8 cellular contexts compared by ENCODE assay signal in genomic region chr20:49982072-49982345, GRCh38. TPM values are rescaled to one million over a fixed set of nuclear protein-coding genes. Genes with fewer than 3 reads are reported as not detected.
DNase-seq lines count a peak whose midpoint lies in the region; ATAC-seq, FAIRE-seq and TF ChIP-seq lines count a peak whose summit lies in the region.

No MANE protein-coding gene starts in this region.

- H3K4me1 ChIP-seq in keratinocyte (ENCODE audit: control insufficient read depth, extremely low read depth, insufficient read depth, low read length) (peaks cover 12% of the 10 kb centered on the region), testis (peaks cover 25% of the 10 kb centered on the region)

- H3K27ac Mint-ChIP-seq in activated CD4-positive, alpha-beta T cell treated with anti-CD3 and anti-CD28 coated beads, Interleukin-2, amount 10 ng/mL, durations not matched to agents 7 days and 5 days = peak overlapping the region; percentile 60
- H3K27ac Mint-ChIP-seq in activated T-helper 17 cell treated with anti-CD3 and anti-CD28 coated beads, Interleukin-2, amount 50 U/mL, for 72 hours = no peak overlapping the region

- H3K4me3 ChIP-seq in keratinocyte (ENCODE audit: control insufficient read depth in 2 of 3, extremely low read depth in 1 of 3, insufficient read depth in 2 of 3, low read depth in 1 of 3, low read length in 3 of 3) (peak overlapping the region in 2 of 3 experiments; percentile 10 to 49), testis (peak overlapping the region; percentile 61 to 70)

- peak overlapping the region; percentile 22 for H2AFZ ChIP-seq in keratinocyte (ENCODE audit: control insufficient read depth, low read length)

- H3K9me1 ChIP-seq in keratinocyte (ENCODE audit: control insufficient read depth, extremely low read depth, insufficient read depth, low read length) = no peaks in the 10 kb centered on the region

- peak overlapping the region; percentile 56 for H3K4me3 Mint-ChIP-seq in activated CD4-positive, alpha-beta T cell treated with anti-CD3 and anti-CD28 coated beads, Interleukin-2, amount 10 ng/mL, durations not matched to agents 7 days and 5 days
- peak overlapping the region; percentile 48 for H3K4me3 Mint-ChIP-seq in activated T-helper 17 cell treated with anti-CD3 and anti-CD28 coated beads, Interleukin-2, amount 50 U/mL, for 72 hours

- H3K27me3 ChIP-seq in keratinocyte (ENCODE audit: control insufficient read depth, extremely low read depth, insufficient read depth, low read length) = peaks cover 26% of the 10 kb centered on the region
- no peaks in the 10 kb centered on the region for H3K27me3 ChIP-seq in testis

- H3K4me2 ChIP-seq in keratinocyte (ENCODE audit: control insufficient read depth, extremely low read depth, insufficient read depth, low read depth, low read length) = peak overlapping the region; percentile 77

- peaks cover 24% of the 10 kb centered on the region for H3K4me1 Mint-ChIP-seq in activated CD4-positive, alpha-beta T cell treated with anti-CD3 and anti-CD28 coated beads, Interleukin-2, amount 10 ng/mL, durations not matched to agents 7 days and 5 days
- no peaks in the 10 kb centered on the region for H3K4me1 Mint-ChIP-seq in activated T-helper 17 cell treated with anti-CD3 and anti-CD28 coated beads, Interleukin-2, amount 50 U/mL, for 72 hours

- DNase-seq in activated CD4-positive, alpha-beta T cell treated with anti-CD3 and anti-CD28 coated beads, Interleukin-2, amount 10 ng/mL, durations not matched to agents 7 days and 5 days = no peak
- no peak for DNase-seq in activated CD4-positive, alpha-beta T cell treated with anti-CD3 and anti-CD28 coated beads for 4 hours
- DNase-seq in keratinocyte (ENCODE audit: low read depth, low spot score) (no peak), testis (no peak), posterior vena cava (ENCODE audit: low spot score) (no peak)

- no peak for TF ChIP-seq POLR2A in testis (IDR thresholded peaks at IDR 0.05)

- H3K27ac ChIP-seq in keratinocyte (ENCODE audit: control insufficient read depth, insufficient read depth, low read length) (no peak overlapping the region), testis (peak overlapping the region in 1 of 2 donors; percentile 35)

- H3K27me3 Mint-ChIP-seq in activated CD4-positive, alpha-beta T cell treated with anti-CD3 and anti-CD28 coated beads, Interleukin-2, amount 10 ng/mL, durations not matched to agents 7 days and 5 days = peaks cover 21% of the 10 kb centered on the region
- peaks cover 4% of the 10 kb centered on the region for H3K27me3 Mint-ChIP-seq in activated T-helper 17 cell treated with anti-CD3 and anti-CD28 coated beads, Interleukin-2, amount 50 U/mL, for 72 hours

- dilution Hi-C loops in keratinocyte (cut with MboI; ENCODE audit: extremely low pct_ligation_motif_present, low sequenced_read_pairs) = no loop called here

- H3K36me3 ChIP-seq in keratinocyte (ENCODE audit: control insufficient read depth in 2 of 2, extremely low read depth in 1 of 2, insufficient read depth in 2 of 2, low read length in 2 of 2) (no peaks in the 10 kb centered on the region), testis (ENCODE audit: low read depth, missing control alignments) (no peaks in the 10 kb centered on the region)

- WGBS in testis, 2 donors = 16 to 33% methylated on average over 11 to 12 of the region's 12 CpGs

- no peak for ATAC-seq in activated T-helper 17 cell treated with anti-CD3 and anti-CD28 coated beads, Interleukin-2, amount 50 U/mL, for 72 hours (replicated peaks)
- no peak for ATAC-seq in GM18909 (IDR thresholded peaks at IDR 0.05; ENCODE audit: poor library complexity, unreplicated experiment)
- ATAC-seq in HG02885 (IDR thresholded peaks at IDR 0.05; ENCODE audit: poor library complexity, unreplicated experiment) = no peak

- FAIRE-seq in keratinocyte (lab: Jason Lieb, UNC) = no peak

- POLR2A ChIA-PET in activated CD4-positive, alpha-beta T cell treated with anti-CD3 and anti-CD28 coated beads, Interleukin-2, amount 10 ng/mL, durations not matched to agents 7 days and 5 days (lab: Charles Lee) = interaction anchor here (0.6 to 1.2 kb wide), 2 partner anchors 17 to 90 kb away, joined by 3 to 4 read pairs; no protein-coding TSS in a partner anchor

- CTCF ChIA-PET in activated CD4-positive, alpha-beta T cell treated with anti-CD3 and anti-CD28 coated beads, Interleukin-2, amount 10 ng/mL, durations not matched to agents 7 days and 5 days (lab: Charles Lee) = interaction anchor here (0.7 to 12.1 kb wide), 3 partner anchors 12 to 190 kb away, joined by 3 to 148 read pairs (median 4); no protein-coding TSS in a partner anchor

- H3K36me3 Mint-ChIP-seq in activated CD4-positive, alpha-beta T cell treated with anti-CD3 and anti-CD28 coated beads, Interleukin-2, amount 10 ng/mL, durations not matched to agents 7 days and 5 days (ENCODE audit: low read depth) = no peaks in the 10 kb centered on the region
- no peaks in the 10 kb centered on the region for H3K36me3 Mint-ChIP-seq in activated T-helper 17 cell treated with anti-CD3 and anti-CD28 coated beads, Interleukin-2, amount 50 U/mL, for 72 hours (ENCODE audit: low read depth)

- H3K9me3 ChIP-seq in keratinocyte (ENCODE audit: control insufficient read depth, low read depth, low read length) (no peaks in the 10 kb centered on the region), testis (no peaks in the 10 kb centered on the region)

- H3K79me2 ChIP-seq in keratinocyte (ENCODE audit: control insufficient read depth, insufficient read depth, low read length) = no peaks in the 10 kb centered on the region

- no peak overlapping the region for H3K9ac ChIP-seq in keratinocyte (ENCODE audit: control insufficient read depth, extremely low read depth, insufficient read depth, low read length)

- H3K9me3 Mint-ChIP-seq in activated CD4-positive, alpha-beta T cell treated with anti-CD3 and anti-CD28 coated beads, Interleukin-2, amount 10 ng/mL, durations not matched to agents 7 days and 5 days = no peaks in the 10 kb centered on the region
- no peaks in the 10 kb centered on the region for H3K9me3 Mint-ChIP-seq in activated T-helper 17 cell treated with anti-CD3 and anti-CD28 coated beads, Interleukin-2, amount 50 U/mL, for 72 hours

- intact Hi-C loops in testis (cut with DNase I; ENCODE audit: low total_unique reads) = loop anchor here (5.0 kb wide), 1 partner anchor 90 kb away; no protein-coding TSS in a partner anchor
- intact Hi-C loops in posterior vena cava (cut with DNase I) = loop anchor here (5.0 to 10.0 kb wide), 3 partner anchors 45 to 193 kb away; no protein-coding TSS in a partner anchor

- no peaks in the 10 kb centered on the region for H4K20me1 ChIP-seq in keratinocyte (ENCODE audit: control insufficient read depth, extremely low read depth, insufficient read depth, low read length)

- TF ChIP-seq CTCF in keratinocyte (optimal IDR thresholded peaks at IDR 0.05 in 1 of 3, IDR thresholded peaks at IDR 0.05 in 1 of 3, conservative IDR thresholded peaks at IDR 0.05 in 1 of 3; ENCODE audit: extremely low read depth in 1 of 3, insufficient read depth in 2 of 3, low read length in 3 of 3) (no peak), testis (IDR thresholded peaks at IDR 0.05) (no peak)

RNA-seq across cellular contexts. Expression of gene SNAI1, which starts 0.8 kb away (rescaled TPM):
- under 1 TPM in 1 of 2 experiments, not detected in 1; 0.15 TPM for total RNA-seq in activated CD4-positive, alpha-beta T cell treated with anti-CD3 and anti-CD28 coated beads, Interleukin-2, amount 10 ng/mL, durations not matched to agents 7 days and 5 days
- total RNA-seq in activated T-helper 17 cell treated with anti-CD3 and anti-CD28 coated beads, Interleukin-2, amount 50 U/mL, for 72 hours = under 1 TPM in 1 of 2 donors, not detected in 1; 0.34 TPM
- polyA plus RNA-seq in keratinocyte (not detected in 3 replicates), testis (ENCODE audit: insufficient read depth, low read depth, low replicate concordance) (4.0 TPM)
- polyA plus RNA-seq in keratinocyte (2011; ENCODE audit: low read depth) = 0.21 TPM
- polyA plus RNA-seq in keratinocyte (2011; cell fraction: cytosol; rRNA removed) = 0.04 TPM in 1 of 2 replicates, not detected in the other
- polyA plus RNA-seq in keratinocyte (2011; cell fraction: nucleus; rRNA removed) = 0.10 and 0.28 TPM in 2 replicates
- 0.49 TPM in 1 of 2 replicates, not detected in the other for polyA plus RNA-seq in keratinocyte (2012; ENCODE audit: low replicate concordance)
- not detected in 3 replicates for polyA minus RNA-seq in keratinocyte
- polyA minus RNA-seq in keratinocyte (2011; cell fraction: cytosol; rRNA and poly(A)+ RNA removed) = not detected
- not detected in 2 replicates for polyA minus RNA-seq in keratinocyte (2011; cell fraction: nucleus; rRNA and poly(A)+ RNA removed)
- total RNA-seq in testis (1 to 10 TPM; 7.0 to 7.6 TPM), posterior vena cava (1 to 10 TPM; 8.6 to 8.9 TPM)

RNA-seq across cellular contexts. Expression of gene RNF114, which starts 45.8 kb away (rescaled TPM):
- total RNA-seq in activated CD4-positive, alpha-beta T cell treated with anti-CD3 and anti-CD28 coated beads, Interleukin-2, amount 10 ng/mL, durations not matched to agents 7 days and 5 days = 10 to 100 TPM; 55.8 to 59.5 TPM
- 10 to 100 TPM; 59.8 to 65.0 TPM for total RNA-seq in activated T-helper 17 cell treated with anti-CD3 and anti-CD28 coated beads, Interleukin-2, amount 50 U/mL, for 72 hours
- 41.0 to 61.2 TPM (median 58.4 TPM) in 3 replicates for polyA plus RNA-seq in keratinocyte
- 26.6 TPM for polyA plus RNA-seq in keratinocyte (2011; ENCODE audit: low read depth)
- polyA plus RNA-seq in keratinocyte (2011; cell fraction: cytosol; rRNA removed) = 44.0 and 51.7 TPM in 2 replicates
- 53.4 and 56.8 TPM in 2 replicates for polyA plus RNA-seq in keratinocyte (2011; cell fraction: nucleus; rRNA removed)
- 39.7 and 52.4 TPM in 2 replicates for polyA plus RNA-seq in keratinocyte (2012; ENCODE audit: low replicate concordance)
- 30.7 to 49.3 TPM (median 32.4 TPM) in 3 replicates for polyA minus RNA-seq in keratinocyte
- 56.6 TPM for polyA minus RNA-seq in keratinocyte (2011; cell fraction: cytosol; rRNA and poly(A)+ RNA removed)
- polyA minus RNA-seq in keratinocyte (2011; cell fraction: nucleus; rRNA and poly(A)+ RNA removed) = 16.2 and 25.1 TPM in 2 replicates
- total RNA-seq in testis = 100 to 1,000 TPM; 472 to 531 TPM
- 479 TPM for polyA plus RNA-seq in testis (ENCODE audit: insufficient read depth, low read depth, low replicate concordance)
- total RNA-seq in posterior vena cava = 10 to 100 TPM; 44.8 to 46.6 TPM

Comparison
In these comparisons a context has a peak if more than half of its experiments do, and no peak if none do; other contexts are left out.
1. RNA of gene SNAI1, which starts 0.8 kb away (total RNA-seq): 8.6 to 8.9 TPM in posterior vena cava and 7.0 to 7.6 TPM in testis; 0.34 TPM in activated T-helper 17 cell treated with anti-CD3 and anti-CD28 coated beads, Interleukin-2, amount 50 U/mL, for 72 hours and 0.15 TPM in activated CD4-positive, alpha-beta T cell treated with anti-CD3 and anti-CD28 coated beads, Interleukin-2, amount 10 ng/mL, durations not matched to agents 7 days and 5 days; every median in the first group is over 4 times any median in the second.
2. RNA of gene RNF114, which starts 45.8 kb away (total RNA-seq): 472 to 531 TPM in testis; 59.8 to 65.0 TPM in activated T-helper 17 cell treated with anti-CD3 and anti-CD28 coated beads, Interleukin-2, amount 50 U/mL, for 72 hours, 55.8 to 59.5 TPM in activated CD4-positive, alpha-beta T cell treated with anti-CD3 and anti-CD28 coated beads, Interleukin-2, amount 10 ng/mL, durations not matched to agents 7 days and 5 days and 44.8 to 46.6 TPM in posterior vena cava; every median in the first group is over 4 times any median in the second.